30 cellular contexts compared by ENCODE assay signal in the genomic region with DNA sequence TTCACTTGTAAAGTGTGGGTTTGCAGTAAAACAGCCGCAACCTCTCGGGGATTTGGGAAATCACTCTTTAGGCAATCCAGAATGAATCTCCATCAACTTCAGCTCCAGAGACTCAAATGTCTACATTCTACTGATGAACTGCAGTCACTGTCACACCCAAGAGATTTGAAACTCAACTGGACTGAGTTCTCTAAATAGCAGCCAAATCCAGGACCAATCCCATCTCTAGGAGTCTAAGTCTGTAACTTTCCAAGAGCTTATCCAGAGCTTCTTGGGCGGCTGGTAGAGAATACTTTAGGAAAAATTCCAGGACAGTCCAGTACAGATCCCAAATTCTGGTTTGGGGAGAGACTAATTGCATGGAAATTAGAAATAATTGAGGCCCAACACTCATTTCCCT.
DNase-seq lines count a peak whose midpoint lies in the region; ATAC-seq and TF ChIP-seq lines count a peak whose summit lies in the region.
"Had no signal": no experiment of that assay in that cellular context is flagged by ENCODE, and none has a peak within 500 bp of the region (broad histone marks: within the 10 kb centered on the region; RNA-seq: fewer than 3 reads in every experiment).

No MANE protein-coding gene starts in this region.

- ATAC-seq in right cardiac atrium (peak; percentile 44 to 62), GM21717 (IDR thresholded peaks at IDR 0.05; ENCODE audit: unreplicated experiment) (no peak), HG02884 (IDR thresholded peaks at IDR 0.05; ENCODE audit: unreplicated experiment) (no peak)
- ATAC-seq: activated naive CD8-positive, alpha-beta T cell treated with anti-CD3 and anti-CD28 coated beads, Interleukin-2, amount 50 U/mL, for 24 hours; foreskin keratinocyte; left lung; natural killer cell treated with Interleukin-12 subunit alpha and Interleukin-12 subunit beta and Interleukin-15 and Interleukin-18, amount 100 ng/mL, for 72 hours had no signal

- DNase-seq in esophagus squamous epithelium (lab: John Stamatoyannopoulos, UW): no peak
- no peak for DNase-seq in right cardiac atrium
- DNase-seq in sigmoid colon: no peak
- no peak for DNase-seq in tibial artery
- DNase-seq in activated T-helper 2 cell treated with anti-CD3 and anti-CD28 coated beads, Interferon-gamma antibody, Interleukin-2, Interleukin-4, amounts not matched to agents 10 μg/mL and 5 μg/mL and 100 μg/mL, durations not matched to agents 14 hours and 24 hours and 36 hours (ENCODE audit: low spot score): no peak
- no peak for DNase-seq in activated CD4-positive, alpha-beta T cell treated with anti-CD3 and anti-CD28 coated beads, Interleukin-2, amount 50 U/mL, for 1 hour
- DNase-seq: activated CD4-positive, alpha-beta T cell treated with anti-CD3 and anti-CD28 coated beads for 4 hours; activated CD8-positive, alpha-beta memory T cell treated with anti-CD3 and anti-CD28 coated beads for 24 hours; activated naive CD8-positive, alpha-beta T cell treated with anti-CD3 and anti-CD28 coated beads, Interleukin-2, amount 50 U/mL, for 24 hours; activated T-cell treated with anti-CD3 and anti-CD28 coated beads, Interleukin-2, amount 50 U/mL, for 1 hour; DMS53; effector CD8-positive, alpha-beta T cell; foreskin keratinocyte; KBM-7; left lung; MM.1S; NCI-H1417; NCI-H2029 treated with DMSO at 0.1 percent for 48 hours; NCI-H526 treated with DMSO at 0.1 percent for 48 hours; PC-9; SIG-M5; SW 1271; T-helper 9 cell had no signal

- no peaks in the 10 kb centered on the region for H3K27me3 Mint-ChIP-seq in activated T-helper 2 cell treated with anti-CD3 and anti-CD28 coated beads, Interferon-gamma antibody, Interleukin-2, Interleukin-4, amounts not matched to agents 10 μg/mL and 5 μg/mL and 100 μg/mL, durations not matched to agents 14 hours and 24 hours and 36 hours (ENCODE audit: low read depth)
- H3K27me3 Mint-ChIP-seq: activated naive CD8-positive, alpha-beta T cell treated with anti-CD3 and anti-CD28 coated beads, Interleukin-2, amount 50 U/mL, for 24 hours; stimulated activated naive CD8-positive, alpha-beta T cell treated with anti-CD3 and anti-CD28 coated beads, Interleukin-15, Interleukin-2, amounts not matched to agents 100 ng/mL and 50 ng/mL, for 24 hours had no signal

- H3K4me3 ChIP-seq in esophagus squamous epithelium: no peak overlapping the region
- no peak overlapping the region for H3K4me3 ChIP-seq in right cardiac atrium (ENCODE audit: low read length)
- H3K4me3 ChIP-seq in sigmoid colon: no peak overlapping the region
- H3K4me3 ChIP-seq in tibial artery: no peak overlapping the region
- H3K4me3 ChIP-seq: BLaER1 treated with 17β-estradiol and CSF1 and Interleukin-3, amounts not matched to agents 10 nM and 100 nM; left lung; PC-9 had no signal

- no peak overlapping the region for H3K4me3 Mint-ChIP-seq in activated T-helper 2 cell treated with anti-CD3 and anti-CD28 coated beads, Interferon-gamma antibody, Interleukin-2, Interleukin-4, amounts not matched to agents 10 μg/mL and 5 μg/mL and 100 μg/mL, durations not matched to agents 14 hours and 24 hours and 36 hours (ENCODE audit: low read depth)
- H3K4me3 Mint-ChIP-seq: activated naive CD8-positive, alpha-beta T cell treated with anti-CD3 and anti-CD28 coated beads, Interleukin-2, amount 50 U/mL, for 24 hours; natural killer cell treated with Interleukin-12 subunit alpha and Interleukin-12 subunit beta and Interleukin-15 and Interleukin-18, amount 100 ng/mL, for 72 hours; stimulated activated naive CD8-positive, alpha-beta T cell treated with anti-CD3 and anti-CD28 coated beads, Interleukin-15, Interleukin-2, amounts not matched to agents 100 ng/mL and 50 ng/mL, for 24 hours had no signal

- TF ChIP-seq CTCF in esophagus squamous epithelium (IDR thresholded peaks at IDR 0.05): no peak
- no peak for TF ChIP-seq CTCF in sigmoid colon (IDR thresholded peaks at IDR 0.05)
- no peak for TF ChIP-seq CTCF in tibial artery (IDR thresholded peaks at IDR 0.05)

- intact Hi-C loops in esophagus squamous epithelium (cut with DNase I) (no loop called here), right cardiac atrium (cut with DNase I) (no loop called here), sigmoid colon (cut with DNase I) (loop anchor here (10.0 kb wide), 1 partner anchor 922 kb away; no protein-coding TSS in a partner anchor), tibial artery (cut with DNase I; ENCODE audit: low total_unique reads) (no loop called here)
- intact Hi-C loops in activated T-helper 2 cell treated with anti-CD3 and anti-CD28 coated beads, Interferon-gamma antibody, Interleukin-2, Interleukin-4, amounts not matched to agents 10 μg/mL and 5 μg/mL and 100 μg/mL, durations not matched to agents 14 hours and 24 hours and 36 hours (cut with micrococcal nuclease): no loop called here

- H3K27ac ChIP-seq in esophagus squamous epithelium (peak overlapping the region in 3 of 4 donors; percentile 54 to 69 (median 65)), right cardiac atrium (ENCODE audit: low read length) (no peak overlapping the region), sigmoid colon (peak overlapping the region; percentile 33 to 75 (median 70)), tibial artery (peak overlapping the region; percentile 50 to 68)
- H3K27ac ChIP-seq: BLaER1 treated with 17β-estradiol and CSF1 and Interleukin-3, amounts not matched to agents 10 nM and 100 nM; epithelial cell of prostate; foreskin keratinocyte; PC-9; VCaP had no signal

- H3K9me3 ChIP-seq in esophagus squamous epithelium: no peaks in the 10 kb centered on the region
- no peaks in the 10 kb centered on the region for H3K9me3 ChIP-seq in right cardiac atrium (ENCODE audit: control insufficient read depth, low read length)
- no peaks in the 10 kb centered on the region for H3K9me3 ChIP-seq in sigmoid colon
- H3K9me3 ChIP-seq in tibial artery: no peaks in the 10 kb centered on the region
- H3K9me3 ChIP-seq: left lung had no signal

- WGBS in esophagus squamous epithelium, 2 donors: 62 to 89% methylated on average over 3 of the region's 3 CpGs
- 69% methylated on average over 3 of the region's 3 CpGs for WGBS in right cardiac atrium
- WGBS in sigmoid colon, 2 donors: 81 to 93% methylated on average over 3 of the region's 3 CpGs

- no peak for TF ChIP-seq EP300 in sigmoid colon (IDR thresholded peaks at IDR 0.05)

- TF ChIP-seq POLR2A in esophagus squamous epithelium (IDR thresholded peaks at IDR 0.05) (no peak), sigmoid colon (IDR thresholded peaks at IDR 0.05) (no peak)

- H3K36me3 Mint-ChIP-seq in activated T-helper 2 cell treated with anti-CD3 and anti-CD28 coated beads, Interferon-gamma antibody, Interleukin-2, Interleukin-4, amounts not matched to agents 10 μg/mL and 5 μg/mL and 100 μg/mL, durations not matched to agents 14 hours and 24 hours and 36 hours (ENCODE audit: low read depth): no peaks in the 10 kb centered on the region
- H3K36me3 Mint-ChIP-seq: natural killer cell treated with Interleukin-12 subunit alpha and Interleukin-12 subunit beta and Interleukin-15 and Interleukin-18, amount 100 ng/mL, for 72 hours had no signal

- H3K27ac Mint-ChIP-seq in activated T-helper 2 cell treated with anti-CD3 and anti-CD28 coated beads, Interferon-gamma antibody, Interleukin-2, Interleukin-4, amounts not matched to agents 10 μg/mL and 5 μg/mL and 100 μg/mL, durations not matched to agents 14 hours and 24 hours and 36 hours: no peak overlapping the region
- H3K27ac Mint-ChIP-seq: activated naive CD8-positive, alpha-beta T cell treated with anti-CD3 and anti-CD28 coated beads, Interleukin-2, amount 50 U/mL, for 24 hours; natural killer cell treated with Interleukin-12 subunit alpha and Interleukin-12 subunit beta and Interleukin-15 and Interleukin-18, amount 100 ng/mL, for 72 hours; stimulated activated naive CD8-positive, alpha-beta T cell treated with anti-CD3 and anti-CD28 coated beads, Interleukin-15, Interleukin-2, amounts not matched to agents 100 ng/mL and 50 ng/mL, for 24 hours had no signal

- H3K4me1 Mint-ChIP-seq in activated T-helper 2 cell treated with anti-CD3 and anti-CD28 coated beads, Interferon-gamma antibody, Interleukin-2, Interleukin-4, amounts not matched to agents 10 μg/mL and 5 μg/mL and 100 μg/mL, durations not matched to agents 14 hours and 24 hours and 36 hours (ENCODE audit: low read depth): no peaks in the 10 kb centered on the region
- H3K4me1 Mint-ChIP-seq: activated naive CD8-positive, alpha-beta T cell treated with anti-CD3 and anti-CD28 coated beads, Interleukin-2, amount 50 U/mL, for 24 hours had no signal

- no peaks in the 10 kb centered on the region for H3K9me3 Mint-ChIP-seq in activated T-helper 2 cell treated with anti-CD3 and anti-CD28 coated beads, Interferon-gamma antibody, Interleukin-2, Interleukin-4, amounts not matched to agents 10 μg/mL and 5 μg/mL and 100 μg/mL, durations not matched to agents 14 hours and 24 hours and 36 hours
- H3K9me3 Mint-ChIP-seq: activated naive CD8-positive, alpha-beta T cell treated with anti-CD3 and anti-CD28 coated beads, Interleukin-2, amount 50 U/mL, for 24 hours; natural killer cell treated with Interleukin-12 subunit alpha and Interleukin-12 subunit beta and Interleukin-15 and Interleukin-18, amount 100 ng/mL, for 72 hours had no signal

- H3K4me1 ChIP-seq in esophagus squamous epithelium: peaks cover 0 to 9% (median 0%) of the 10 kb centered on the region in 3 donors
- no peaks in the 10 kb centered on the region for H3K4me1 ChIP-seq in right cardiac atrium (ENCODE audit: control insufficient read depth, insufficient read depth, low read length)
- peaks cover 0 to 42% (median 20%) of the 10 kb centered on the region in 4 donors for H3K4me1 ChIP-seq in sigmoid colon
- peaks cover 0 to 54% (median 34%) of the 10 kb centered on the region in 4 donors for H3K4me1 ChIP-seq in tibial artery
- H3K4me1 ChIP-seq: BLaER1 treated with 17β-estradiol and CSF1 and Interleukin-3, amounts not matched to agents 10 nM and 100 nM; foreskin keratinocyte; left lung had no signal

- H3K36me3 ChIP-seq in esophagus squamous epithelium (no peaks in the 10 kb centered on the region), sigmoid colon (no peaks in the 10 kb centered on the region), tibial artery (no peaks in the 10 kb centered on the region)
- H3K36me3 ChIP-seq: BLaER1 treated with 17β-estradiol and CSF1 and Interleukin-3, amounts not matched to agents 10 nM and 100 nM; left lung had no signal

- H3K27me3 ChIP-seq in esophagus squamous epithelium (no peaks in the 10 kb centered on the region), right cardiac atrium (ENCODE audit: control insufficient read depth, insufficient read depth) (no peaks in the 10 kb centered on the region), sigmoid colon (no peaks in the 10 kb centered on the region), tibial artery (no peaks in the 10 kb centered on the region)
- H3K27me3 ChIP-seq: BLaER1 treated with 17β-estradiol and CSF1 and Interleukin-3, amounts not matched to agents 10 nM and 100 nM; foreskin keratinocyte; left lung had no signal

Comparison
In these comparisons a context has a peak if more than half of its experiments do, and no peak if none do; other contexts are left out.
1. ATAC-seq: peak in right cardiac atrium (2 of 2); none in GM21717 (single experiment) and HG02884 (single experiment).